13 cellular contexts compared by ENCODE assay signal in genomic region chr1:182170941-182171461, GRCh38.
A peak's percentile ranks its signal among the peaks of the same experiment; 100 is the strongest.
DNase-seq lines count a peak whose midpoint lies in the region; ATAC-seq, FAIRE-seq and TF ChIP-seq lines count a peak whose summit lies in the region.
"Had no signal": no experiment of that assay in that cellular context is flagged by ENCODE, and none has a peak within 500 bp of the region (broad histone marks: within the 10 kb centered on the region; RNA-seq: fewer than 3 reads in every experiment).

No MANE protein-coding gene starts in this region.

- no peak overlapping the region for H2AFZ ChIP-seq in HepG2 (ENCODE audit: low read length)

- peak in 1 of 2 donors; percentile 6 for TF ChIP-seq RAD21 in liver (IDR thresholded peaks at IDR 0.05)
- TF ChIP-seq RAD21 in HepG2 (CRISPR knock-in tag; IDR thresholded peaks at IDR 0.05) = no peak

- no peak for FAIRE-seq in HepG2 (lab: Jason Lieb, UNC)
- FAIRE-seq: A549 had no signal

- TF ChIP-seq EP300 in HepG2 (IDR thresholded peaks at IDR 0.05; ENCODE audit: low read depth in 2 of 2, low read length in 2 of 2) = no peak
- no peak for TF ChIP-seq EP300 in HepG2 (CRISPR knock-in tag; IDR thresholded peaks at IDR 0.05; ENCODE audit: borderline replicate concordance)

- DNase-seq in HepG2 (ENCODE audit: low spot score) = no peak
- peak; percentile 92 for DNase-seq in SIG-M5 treated with dmso at 0.1 percent for 504 hours (lab: John Stamatoyannopoulos, UW; ENCODE audit: unreplicated experiment)
- no peak for DNase-seq in left lobe of liver (ENCODE audit: low spot score)
- DNase-seq in stimulated activated CD4-positive, alpha-beta T cell treated with anti-CD3 and anti-CD28 coated beads, Interleukin-12 subunit alpha, Interleukin-12 subunit beta, amount 100 ng/mL, for 4 hours = no peak
- DNase-seq in NCI-H345 (lab: John Stamatoyannopoulos, UW) = no peak
- DNase-seq in T-helper 9 cell = no peak
- no peak for DNase-seq in DMS 273 (lab: John Stamatoyannopoulos, UW; ENCODE audit: unreplicated experiment)
- DNase-seq: activated CD4-positive, alpha-beta T cell treated with anti-CD3 and anti-CD28 coated beads, Interleukin-2, amount 10 ng/mL, durations not matched to agents 7 days and 5 days; activated naive CD4-positive, alpha-beta T cell treated with anti-CD3 and anti-CD28 coated beads, Interleukin-2, amount 10 ng/mL, durations not matched to agents 7 days and 5 days; RPMI8226; stimulated activated naive CD4-positive, alpha-beta T cell treated with Interleukin-2 at 50 U/mL for 16 hours had no signal

- H3K36me3 ChIP-seq in liver (ENCODE audit: control insufficient read depth in 4 of 4, insufficient read depth in 3 of 4, low read depth in 1 of 4, low read length in 3 of 4) (no peaks in the 10 kb centered on the region), HepG2 (replicated peaks in 1 of 2; ENCODE audit: control insufficient read depth in 1 of 2, insufficient read depth in 2 of 2, low read length in 2 of 2) (no peaks in the 10 kb centered on the region)

- H3K9me3 ChIP-seq in liver (ENCODE audit: control insufficient read depth in 4 of 4, low read length in 3 of 4) (no peaks in the 10 kb centered on the region), HepG2 (ENCODE audit: low read length) (no peaks in the 10 kb centered on the region)
- H3K9me3 ChIP-seq: A549 had no signal

- H3K27me3 ChIP-seq in liver (ENCODE audit: control insufficient read depth in 4 of 4, insufficient read depth in 4 of 4, low read length in 3 of 4) (no peaks in the 10 kb centered on the region), HepG2 (ENCODE audit: control insufficient read depth in 1 of 2, insufficient read depth in 2 of 2, low read length in 2 of 2) (no peaks in the 10 kb centered on the region)

- no peaks in the 10 kb centered on the region for H3K79me2 ChIP-seq in HepG2 (ENCODE audit: insufficient read depth, low read length)

- BruUV-seq in HepG2 (replicated peaks; lab: Mats Ljungman, UMichigan) = no TSS peak

- TF ChIP-seq CTCF in liver (IDR thresholded peaks at IDR 0.05; ENCODE audit: low read depth, low read length, missing input control) (no peak), HepG2 (CRISPR knock-in tag; IDR thresholded peaks at IDR 0.05) (no peak)

- H4K20me1 ChIP-seq in HepG2 (ENCODE audit: insufficient read depth, low read length) = no peaks in the 10 kb centered on the region

- CTCF ChIA-PET in HepG2 (lab: Yijun Ruan, JAX; ENCODE audit: low intra/inter-chr PET ratio, low total read pairs) = no interaction called here

- H3K9ac ChIP-seq in liver (ENCODE audit: low read depth in 1 of 2, low read length in 2 of 2) (no peak overlapping the region), HepG2 (ENCODE audit: insufficient read depth, low read depth, low read length) (no peak overlapping the region)

- in situ Hi-C loops in HepG2 (cut with HindIII; ENCODE audit: extremely low pct_ligation_motif_present, low pct_unique_long_range_greater_than_20kb) = no loop called here

- POLR2A ChIA-PET in HepG2 (lab: Yijun Ruan, JAX) = no interaction called here

- no peak overlapping the region for H3K4me2 ChIP-seq in HepG2 (ENCODE audit: low read depth, low read length)
- H3K4me2 ChIP-seq: A549 had no signal

- WGBS in liver = 65% methylated on average over 7 of the region's 7 CpGs
- 63% methylated on average over 7 of the region's 7 CpGs for WGBS in HepG2 (ENCODE audit: low lambda C conversion rate)

- H3K27ac ChIP-seq in liver (ENCODE audit: low read depth in 1 of 2, low read length in 2 of 2) (no peak overlapping the region), HepG2 (ENCODE audit: extremely low read length, insufficient read depth, low read length) (no peak overlapping the region)
- H3K27ac ChIP-seq: A549 had no signal

- H3K4me3 ChIP-seq in liver (ENCODE audit: low read depth in 1 of 3, low read length in 3 of 3) (no peak overlapping the region), HepG2 (replicated peaks in 1 of 3; ENCODE audit: insufficient read depth in 1 of 3, low read depth in 2 of 3, low read length in 3 of 3) (no peak overlapping the region)
- H3K4me3 ChIP-seq: A549 had no signal

- TF ChIP-seq POLR2A in HepG2 (IDR thresholded peaks at IDR 0.05; ENCODE audit: insufficient read depth in 1 of 2, low read depth in 2 of 2, low read length in 2 of 2) = no peak

- ATAC-seq in HepG2 (no peak), left lobe of liver (peak; percentile 76)
- ATAC-seq: A549 had no signal

- intact Hi-C loops in HepG2 (cut with micrococcal nuclease; ENCODE audit: unreplicated experiment) = no loop called here

- H3K4me1 ChIP-seq in liver (ENCODE audit: control insufficient read depth in 4 of 4, insufficient read depth in 4 of 4, low read length in 3 of 4) = peaks cover 0 to 3% (median 0%) of the 10 kb centered on the region in 4 donors
- H3K4me1 ChIP-seq in HepG2 (ENCODE audit: insufficient read depth, low read length) = peaks cover 24% of the 10 kb centered on the region
- H3K4me1 ChIP-seq: A549 had no signal

TF ChIP-seq in liver, 16 proteins besides CTCF, POLR2A, EP300 and RAD21:
- TF ChIP-seq HNF4G (IDR thresholded peaks at IDR 0.05) = no peak
- no peak for TF ChIP-seq JUND (IDR thresholded peaks at IDR 0.05)
- TF ChIP-seq RXRA (IDR thresholded peaks at IDR 0.05) = peak; percentile 46 to 61
- no peak for TF ChIP-seq REST (IDR thresholded peaks at IDR 0.05)
- peak; percentile 67 for TF ChIP-seq NR2F2 (IDR thresholded peaks at IDR 0.05)
- TF ChIP-seq YY1 (IDR thresholded peaks at IDR 0.05) = peak; percentile 89
- peak; percentile 16 for TF ChIP-seq SP1 (IDR thresholded peaks at IDR 0.05)

TF ChIP-seq in HepG2, 621 proteins besides CTCF, POLR2A, EP300 and RAD21:
- TF ChIP-seq ATF2 (CRISPR knock-in tag; IDR thresholded peaks at IDR 0.05) = no peak
- TF ChIP-seq AGO1 (IDR thresholded peaks at IDR 0.05; ENCODE audit: low read depth, low read length, poor library complexity, severe bottlenecking) = no peak
- no peak for TF ChIP-seq SRSF1 (optimal IDR thresholded peaks at IDR 0.05; ENCODE audit: low read depth, low read length)
- TF ChIP-seq ZFAT (CRISPR knock-in tag; conservative IDR thresholded peaks at IDR 0.05) = no peak
- TF ChIP-seq IRF9 (CRISPR knock-in tag; IDR thresholded peaks at IDR 0.05; ENCODE audit: borderline replicate concordance) = no peak
- TF ChIP-seq ZNF781 (CRISPR knock-in tag; IDR thresholded peaks at IDR 0.05; ENCODE audit: borderline replicate concordance, not compliant biosample characterization) = no peak
- TF ChIP-seq TAF15 (IDR thresholded peaks at IDR 0.05; ENCODE audit: low read depth, low read length, poor library complexity, severe bottlenecking) = no peak
- no peak for TF ChIP-seq ZNF10 (CRISPR knock-in tag; IDR thresholded peaks at IDR 0.05; ENCODE audit: borderline replicate concordance, low read depth)
- TF ChIP-seq ZNF275 (CRISPR knock-in tag; IDR thresholded peaks at IDR 0.05; ENCODE audit: borderline replicate concordance) = no peak
- no peak for TF ChIP-seq DDIT3 (CRISPR knock-in tag; IDR thresholded peaks at IDR 0.05)
- TF ChIP-seq ZBTB25 (CRISPR knock-in tag; IDR thresholded peaks at IDR 0.05) = no peak
